7 cellular contexts compared by ENCODE assay signal in genomic region chr16:11202260-11203091, GRCh38. TPM values are rescaled to one million over a fixed set of nuclear protein-coding genes. Genes with fewer than 3 reads are reported as not detected.
DNase-seq lines count a peak whose midpoint lies in the region; ATAC-seq and TF ChIP-seq lines count a peak whose summit lies in the region.

No MANE protein-coding gene starts in this region.

- no peak overlapping the region for H2AFZ ChIP-seq in H9 (ENCODE audit: low read length)

- no peak overlapping the region for H3K14ac ChIP-seq in H9 (ENCODE audit: insufficient read depth, low read length)

- H3K4me1 Mint-ChIP-seq in H9 = peaks cover 31 to 32% of the 10 kb centered on the region in 2 experiments

- H3K23ac ChIP-seq in H9 (ENCODE audit: insufficient read length, low read depth, low read length) (no peak overlapping the region), mesendoderm (ENCODE audit: low read length) (no peak overlapping the region)

- H3K4me3 ChIP-seq in mesendoderm (ENCODE audit: low read length) (no peak overlapping the region), body of pancreas (no peak overlapping the region)

- H2BK5ac ChIP-seq in H9 (ENCODE audit: insufficient read length, low read length) = no peak overlapping the region
- H2BK5ac ChIP-seq in mesendoderm (ENCODE audit: low read length) = no peak overlapping the region

- H3K27ac Mint-ChIP-seq in H9 = peak overlapping the region in 2 of 3 experiments; percentile 54 to 85; a peak in 5 of 7 replicates

- peak overlapping the region in 1 of 2 experiments; percentile 44; a peak in 1 of 5 replicates for H3K4me3 Mint-ChIP-seq in H9

- no peak overlapping the region for H3T11ph ChIP-seq in H9 (ENCODE audit: low read length)

- H3K27me3 Mint-ChIP-seq in H9 (ENCODE audit: low read depth) = peaks cover 8% of the 10 kb centered on the region

- TF ChIP-seq POLR2A in body of pancreas (IDR thresholded peaks at IDR 0.05) = no peak

- H2BK120ac ChIP-seq in H9 (ENCODE audit: low read depth, low read length, poor library complexity, severe bottlenecking) (no peak overlapping the region), mesendoderm (ENCODE audit: low read depth, low read length) (no peak overlapping the region)

- H4K91ac ChIP-seq in H9 (ENCODE audit: insufficient read length, low read depth, low read length) = no peak overlapping the region

- H3K9me3 ChIP-seq in H9 (ENCODE audit: control insufficient read depth, low read depth, low read length) (no peaks in the 10 kb centered on the region), body of pancreas (no peaks in the 10 kb centered on the region)

- H3K56ac ChIP-seq in H9 (ENCODE audit: insufficient read length, low read depth, low read length) (no peak overlapping the region), mesendoderm (ENCODE audit: low read length) (peak overlapping the region; percentile 54)

- H2BK15ac ChIP-seq in H9 (ENCODE audit: low read depth, low read length) = no peak overlapping the region
- no peak overlapping the region for H2BK15ac ChIP-seq in mesendoderm (replicated peaks; ENCODE audit: low read depth)

- no peak overlapping the region for H2BK12ac ChIP-seq in H9 (ENCODE audit: insufficient read length, low read depth, low read length)

- intact Hi-C loops in body of pancreas (cut with DNase I) = no loop called here

- H3K9me3 Mint-ChIP-seq in H9 = no peaks in the 10 kb centered on the region; a peak in 1 of 5 replicates

- DNase-seq in GM10266 (ENCODE audit: extremely low spot score) = peak; percentile 54
- DNase-seq in H9 = no peak
- peak; percentile 24 for DNase-seq in SW480 (ENCODE audit: low spot score)
- DNase-seq in mesendoderm = no peak
- DNase-seq in amygdala (lab: John Stamatoyannopoulos, UW) = no peak
- no peak for DNase-seq in NCI-H2081 treated with DMSO at 0.1 percent for 48 hours (lab: John Stamatoyannopoulos, UW)
- no peak for DNase-seq in body of pancreas

- H3K4ac ChIP-seq in H9 (ENCODE audit: low read depth, low read length) (no peak overlapping the region), mesendoderm (ENCODE audit: low read depth, low read length) (no peak overlapping the region)

- no peak overlapping the region for H4K5ac ChIP-seq in H9 (ENCODE audit: insufficient read length, low read depth, low read length)
- no peak overlapping the region for H4K5ac ChIP-seq in mesendoderm (ENCODE audit: low read length)

- H3K36me3 Mint-ChIP-seq in H9 (ENCODE audit: insufficient read depth in 1 of 3, low read depth in 3 of 3) = no peaks in the 10 kb centered on the region

- TF ChIP-seq CTCF in GM10266 (IDR thresholded peaks at IDR 0.05; ENCODE audit: control insufficient read depth, insufficient read depth, low read depth, missing control alignments) (no peak), H9 (conservative IDR thresholded peaks at IDR 0.05) (no peak), body of pancreas (IDR thresholded peaks at IDR 0.05) (no peak)

- H4K20me1 ChIP-seq in H9 (ENCODE audit: control insufficient read depth, insufficient read depth, insufficient read length) = no peaks in the 10 kb centered on the region

- H3K27ac ChIP-seq in H9 (ENCODE audit: insufficient read length, low read depth, low read length) (no peak overlapping the region), mesendoderm (ENCODE audit: low read depth, low read length) (peak overlapping the region; percentile 6), body of pancreas (no peak overlapping the region)

- H3K36me3 ChIP-seq in mesendoderm (ENCODE audit: control insufficient read depth, insufficient read depth, low read length) (no peaks in the 10 kb centered on the region), body of pancreas (replicated peaks in 1 of 2; ENCODE audit: insufficient read depth in 1 of 2, low read depth in 2 of 2) (no peaks in the 10 kb centered on the region)

- no peaks in the 10 kb centered on the region for H3K27me3 ChIP-seq in H9 (ENCODE audit: insufficient read depth, low read length)
- H3K27me3 ChIP-seq in mesendoderm (ENCODE audit: insufficient read depth, low read length, poor library complexity) = no peaks in the 10 kb centered on the region
- H3K27me3 ChIP-seq in body of pancreas = no peaks in the 10 kb centered on the region

- no peak overlapping the region for H3K9ac ChIP-seq in H9 (ENCODE audit: extremely low read depth, insufficient read length, low read length)
- H3K9ac ChIP-seq in mesendoderm (ENCODE audit: low read length) = no peak overlapping the region

- no peak overlapping the region for H2BK20ac ChIP-seq in H9 (ENCODE audit: low read depth, low read length, poor library complexity, severe bottlenecking)

- H3K79me2 ChIP-seq in H9 (ENCODE audit: insufficient read depth, low read length) (no peaks in the 10 kb centered on the region), mesendoderm (ENCODE audit: control insufficient read depth, insufficient read depth, low read length) (no peaks in the 10 kb centered on the region)

- H4K8ac ChIP-seq in H9 (replicated peaks; ENCODE audit: insufficient read length, low read depth, low read length) (no peak overlapping the region), mesendoderm (ENCODE audit: low read depth, low read length) (no peak overlapping the region)

- H3K18ac ChIP-seq in H9 (ENCODE audit: insufficient read length, low read depth, low read length) (no peak overlapping the region), mesendoderm (ENCODE audit: low read length) (peak overlapping the region; percentile 24)

- no CpG with 5 or more reads among the region's 13 CpGs for WGBS in H9 (ENCODE audit: extremely low coverage, insufficient read length, low lambda C conversion rate)
- WGBS in mesendoderm (ENCODE audit: extremely low coverage, insufficient coverage, low lambda C conversion rate) = no CpG with 5 or more reads among the region's 13 CpGs
- WGBS in body of pancreas, 2 donors = 44 to 48% methylated on average over 6 to 13 of the region's 13 CpGs

- H3K79me1 ChIP-seq in H9 (ENCODE audit: insufficient read depth, low read depth, low read length, poor library complexity, severe bottlenecking) (no peaks in the 10 kb centered on the region), mesendoderm (ENCODE audit: low read length) (no peaks in the 10 kb centered on the region)

- no peak overlapping the region for H2AK5ac ChIP-seq in H9 (ENCODE audit: insufficient read length, low read length)
- H2AK5ac ChIP-seq in mesendoderm (ENCODE audit: low read length) = no peak overlapping the region

- H3K4me2 ChIP-seq in H9 (ENCODE audit: insufficient read depth, insufficient read length, low read length) (no peak overlapping the region), mesendoderm (ENCODE audit: low read length) (no peak overlapping the region)

- no peaks in the 10 kb centered on the region; the same call in 1 of the 2 replicates for H3K4me1 ChIP-seq in H9 (ENCODE audit: insufficient read depth, low read length)
- peaks cover 10% of the 10 kb centered on the region for H3K4me1 ChIP-seq in mesendoderm (ENCODE audit: control insufficient read depth, low read depth, low read length)
- H3K4me1 ChIP-seq in body of pancreas = peaks cover 11% of the 10 kb centered on the region

- ATAC-seq in body of pancreas = no peak

- H3K23me2 ChIP-seq in H9 (ENCODE audit: insufficient read length, low read depth, low read length, poor library complexity, severe bottlenecking) = no peaks in the 10 kb centered on the region

RNA-seq across cellular contexts. Expression of gene SOCS1, which starts 53.5 kb away (rescaled TPM):
- 11.0 and 11.5 TPM in 2 replicates for total RNA-seq in H9 (2021)
- 62.9 TPM for polyA plus RNA-seq in mesendoderm (2013, experiment 1 of 2)
- polyA plus RNA-seq in mesendoderm (2013, experiment 2 of 2) = 59.7 TPM
- total RNA-seq in body of pancreas = 1 to 10 TPM; 1.0 to 7.9 TPM

Comparison
In these comparisons a context has a peak if more than half of its experiments do, and no peak if none do; other contexts are left out.
1. DNase-seq: peak in GM10266 (single experiment) and SW480 (single experiment); none in H9 (single experiment), mesendoderm (single experiment), amygdala (0 of 56), NCI-H2081 treated with DMSO at 0.1 percent for 48 hours (single experiment) and body of pancreas (0 of 4).